1 cellular context compared by ENCODE assay signal in the genomic region with DNA sequence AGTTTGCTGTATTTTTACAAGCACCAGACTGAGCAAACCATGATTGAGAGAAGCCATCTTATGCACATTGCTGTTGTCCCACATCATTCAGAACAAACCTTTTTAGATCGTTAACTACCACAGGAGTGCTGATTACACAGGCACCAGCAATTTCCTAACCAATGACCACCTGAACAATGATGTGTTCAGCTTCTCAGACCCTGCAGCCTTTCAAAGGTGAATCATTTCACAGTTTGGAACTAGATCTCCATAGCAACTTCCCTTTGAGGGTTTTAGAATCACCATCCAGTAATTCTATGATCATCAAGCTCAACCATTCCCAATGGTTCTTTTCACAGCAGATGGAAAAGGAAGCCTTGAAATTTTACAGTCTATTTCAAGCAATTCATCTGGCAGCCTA.
TF ChIP-seq lines count a peak whose summit lies in the region.

No MANE protein-coding gene starts in this region.

TF ChIP-seq in WTC11, 78 proteins besides CTCF, POLR2A, EP300 and RAD21 (continued from another document):
- TF ChIP-seq, protein P1, sequence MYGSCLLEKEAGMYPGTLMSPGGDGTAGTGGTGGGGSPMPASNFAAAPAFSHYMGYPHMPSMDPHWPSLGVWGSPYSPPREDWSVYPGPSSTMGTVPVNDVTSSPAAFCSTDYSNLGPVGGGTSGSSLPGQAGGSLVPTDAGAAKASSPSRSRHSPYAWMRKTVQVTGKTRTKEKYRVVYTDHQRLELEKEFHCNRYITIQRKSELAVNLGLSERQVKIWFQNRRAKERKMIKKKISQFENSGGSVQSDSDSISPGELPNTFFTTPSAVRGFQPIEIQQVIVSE (CRISPR knock-in tag; IDR thresholded peaks at IDR 0.05; ENCODE audit: borderline replicate concordance): no peak
- TF ChIP-seq, protein P2, sequence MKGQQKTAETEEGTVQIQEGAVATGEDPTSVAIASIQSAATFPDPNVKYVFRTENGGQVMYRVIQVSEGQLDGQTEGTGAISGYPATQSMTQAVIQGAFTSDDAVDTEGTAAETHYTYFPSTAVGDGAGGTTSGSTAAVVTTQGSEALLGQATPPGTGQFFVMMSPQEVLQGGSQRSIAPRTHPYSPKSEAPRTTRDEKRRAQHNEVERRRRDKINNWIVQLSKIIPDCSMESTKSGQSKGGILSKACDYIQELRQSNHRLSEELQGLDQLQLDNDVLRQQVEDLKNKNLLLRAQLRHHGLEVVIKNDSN (CRISPR knock-in tag; IDR thresholded peaks at IDR 0.05): no peak
- TF ChIP-seq, protein P3, sequence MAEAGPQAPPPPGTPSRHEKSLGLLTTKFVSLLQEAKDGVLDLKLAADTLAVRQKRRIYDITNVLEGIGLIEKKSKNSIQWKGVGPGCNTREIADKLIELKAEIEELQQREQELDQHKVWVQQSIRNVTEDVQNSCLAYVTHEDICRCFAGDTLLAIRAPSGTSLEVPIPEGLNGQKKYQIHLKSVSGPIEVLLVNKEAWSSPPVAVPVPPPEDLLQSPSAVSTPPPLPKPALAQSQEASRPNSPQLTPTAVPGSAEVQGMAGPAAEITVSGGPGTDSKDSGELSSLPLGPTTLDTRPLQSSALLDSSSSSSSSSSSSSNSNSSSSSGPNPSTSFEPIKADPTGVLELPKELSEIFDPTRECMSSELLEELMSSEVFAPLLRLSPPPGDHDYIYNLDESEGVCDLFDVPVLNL (CRISPR knock-in tag; IDR thresholded peaks at IDR 0.05; ENCODE audit: borderline replicate concordance, low read depth): no peak
- no peak for TF ChIP-seq ZNF232 (CRISPR knock-in tag; IDR thresholded peaks at IDR 0.05)
- TF ChIP-seq NFYB (CRISPR knock-in tag; conservative IDR thresholded peaks at IDR 0.05; ENCODE audit: low read depth): no peak
- TF ChIP-seq TP53 (CRISPR knock-in tag; IDR thresholded peaks at IDR 0.05): no peak
- TF ChIP-seq, protein P4, sequence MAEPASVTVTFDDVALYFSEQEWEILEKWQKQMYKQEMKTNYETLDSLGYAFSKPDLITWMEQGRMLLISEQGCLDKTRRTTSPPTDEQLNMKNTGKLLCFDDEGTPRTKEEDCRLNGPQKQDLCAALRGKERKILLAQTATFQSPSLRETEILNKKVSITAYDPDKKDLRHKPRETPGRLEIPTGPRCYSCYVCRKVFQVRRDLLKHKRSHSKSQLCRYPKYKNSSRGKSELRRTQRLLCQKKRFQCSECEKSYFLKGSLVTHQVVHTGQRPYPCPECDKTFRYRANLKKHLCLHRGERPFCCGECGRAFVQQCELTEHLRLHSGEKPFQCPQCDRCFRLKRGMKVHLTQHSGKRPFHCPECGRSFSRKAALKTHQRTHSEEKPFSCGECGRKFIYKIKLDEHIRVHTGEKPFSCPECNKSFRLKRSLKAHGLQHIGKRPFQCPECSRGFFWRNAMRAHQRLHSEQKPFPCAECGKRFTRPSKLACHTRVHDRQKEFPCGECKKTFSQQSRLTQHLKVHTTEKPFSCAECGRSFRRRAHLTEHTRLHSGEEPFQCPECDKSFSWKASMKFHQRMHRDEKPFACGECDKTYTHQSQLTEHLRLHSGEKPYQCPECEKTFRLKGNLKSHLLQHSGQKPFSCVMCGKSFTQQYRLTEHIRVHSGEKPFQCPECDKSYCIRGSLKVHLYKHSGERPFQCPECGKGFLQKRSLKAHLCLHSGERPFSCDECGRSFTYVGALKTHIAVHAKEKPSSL (CRISPR knock-in tag; conservative IDR thresholded peaks at IDR 0.05): no peak
- TF ChIP-seq, protein P5, sequence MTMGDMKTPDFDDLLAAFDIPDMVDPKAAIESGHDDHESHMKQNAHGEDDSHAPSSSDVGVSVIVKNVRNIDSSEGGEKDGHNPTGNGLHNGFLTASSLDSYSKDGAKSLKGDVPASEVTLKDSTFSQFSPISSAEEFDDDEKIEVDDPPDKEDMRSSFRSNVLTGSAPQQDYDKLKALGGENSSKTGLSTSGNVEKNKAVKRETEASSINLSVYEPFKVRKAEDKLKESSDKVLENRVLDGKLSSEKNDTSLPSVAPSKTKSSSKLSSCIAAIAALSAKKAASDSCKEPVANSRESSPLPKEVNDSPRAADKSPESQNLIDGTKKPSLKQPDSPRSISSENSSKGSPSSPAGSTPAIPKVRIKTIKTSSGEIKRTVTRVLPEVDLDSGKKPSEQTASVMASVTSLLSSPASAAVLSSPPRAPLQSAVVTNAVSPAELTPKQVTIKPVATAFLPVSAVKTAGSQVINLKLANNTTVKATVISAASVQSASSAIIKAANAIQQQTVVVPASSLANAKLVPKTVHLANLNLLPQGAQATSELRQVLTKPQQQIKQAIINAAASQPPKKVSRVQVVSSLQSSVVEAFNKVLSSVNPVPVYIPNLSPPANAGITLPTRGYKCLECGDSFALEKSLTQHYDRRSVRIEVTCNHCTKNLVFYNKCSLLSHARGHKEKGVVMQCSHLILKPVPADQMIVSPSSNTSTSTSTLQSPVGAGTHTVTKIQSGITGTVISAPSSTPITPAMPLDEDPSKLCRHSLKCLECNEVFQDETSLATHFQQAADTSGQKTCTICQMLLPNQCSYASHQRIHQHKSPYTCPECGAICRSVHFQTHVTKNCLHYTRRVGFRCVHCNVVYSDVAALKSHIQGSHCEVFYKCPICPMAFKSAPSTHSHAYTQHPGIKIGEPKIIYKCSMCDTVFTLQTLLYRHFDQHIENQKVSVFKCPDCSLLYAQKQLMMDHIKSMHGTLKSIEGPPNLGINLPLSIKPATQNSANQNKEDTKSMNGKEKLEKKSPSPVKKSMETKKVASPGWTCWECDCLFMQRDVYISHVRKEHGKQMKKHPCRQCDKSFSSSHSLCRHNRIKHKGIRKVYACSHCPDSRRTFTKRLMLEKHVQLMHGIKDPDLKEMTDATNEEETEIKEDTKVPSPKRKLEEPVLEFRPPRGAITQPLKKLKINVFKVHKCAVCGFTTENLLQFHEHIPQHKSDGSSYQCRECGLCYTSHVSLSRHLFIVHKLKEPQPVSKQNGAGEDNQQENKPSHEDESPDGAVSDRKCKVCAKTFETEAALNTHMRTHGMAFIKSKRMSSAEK (CRISPR knock-in tag; IDR thresholded peaks at IDR 0.05; ENCODE audit: borderline replicate concordance): no peak
- TF ChIP-seq, protein P6, sequence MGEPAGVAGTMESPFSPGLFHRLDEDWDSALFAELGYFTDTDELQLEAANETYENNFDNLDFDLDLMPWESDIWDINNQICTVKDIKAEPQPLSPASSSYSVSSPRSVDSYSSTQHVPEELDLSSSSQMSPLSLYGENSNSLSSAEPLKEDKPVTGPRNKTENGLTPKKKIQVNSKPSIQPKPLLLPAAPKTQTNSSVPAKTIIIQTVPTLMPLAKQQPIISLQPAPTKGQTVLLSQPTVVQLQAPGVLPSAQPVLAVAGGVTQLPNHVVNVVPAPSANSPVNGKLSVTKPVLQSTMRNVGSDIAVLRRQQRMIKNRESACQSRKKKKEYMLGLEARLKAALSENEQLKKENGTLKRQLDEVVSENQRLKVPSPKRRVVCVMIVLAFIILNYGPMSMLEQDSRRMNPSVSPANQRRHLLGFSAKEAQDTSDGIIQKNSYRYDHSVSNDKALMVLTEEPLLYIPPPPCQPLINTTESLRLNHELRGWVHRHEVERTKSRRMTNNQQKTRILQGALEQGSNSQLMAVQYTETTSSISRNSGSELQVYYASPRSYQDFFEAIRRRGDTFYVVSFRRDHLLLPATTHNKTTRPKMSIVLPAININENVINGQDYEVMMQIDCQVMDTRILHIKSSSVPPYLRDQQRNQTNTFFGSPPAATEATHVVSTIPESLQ (CRISPR knock-in tag; IDR thresholded peaks at IDR 0.05): no peak
